ENCODE assay signal across 8 cellular contexts in the genomic region with DNA sequence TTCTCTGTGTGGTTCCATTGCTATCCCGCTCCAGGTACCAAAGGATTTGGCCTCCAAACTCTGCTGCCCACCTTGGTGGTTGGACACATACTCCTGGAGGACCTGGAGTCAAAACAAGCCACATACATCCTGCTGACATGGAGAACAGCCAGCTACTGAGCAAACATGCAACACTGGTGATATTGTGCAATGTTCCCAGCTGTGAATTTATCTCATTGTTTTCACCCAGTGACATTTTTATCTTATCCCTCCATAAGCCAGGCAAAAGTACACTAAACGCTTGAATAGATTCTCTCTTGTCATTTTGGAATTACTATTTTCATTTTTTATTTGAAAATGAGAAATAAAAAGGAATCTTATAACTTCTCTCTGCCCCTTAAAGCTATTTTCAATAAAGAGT. TPM values are rescaled to one million over a fixed set of nuclear protein-coding genes. Genes with fewer than 3 reads are reported as not detected.
DNase-seq lines count a peak whose midpoint lies in the region; ATAC-seq, FAIRE-seq and TF ChIP-seq lines count a peak whose summit lies in the region.

No MANE protein-coding gene starts in this region.

- no peak overlapping the region for H3K4me3 Mint-ChIP-seq in activated T-cell treated with anti-CD3 and anti-CD28 coated beads, Interleukin-2, amount 50 U/mL, for 72 hours
- H3K4me3 Mint-ChIP-seq in activated T-cell treated with anti-CD3 and anti-CD28 coated beads, Interleukin-2, amount 50 U/mL, for 24 hours = no peak overlapping the region

- peaks cover 19% of the 10 kb centered on the region for H3K4me1 Mint-ChIP-seq in activated T-cell treated with anti-CD3 and anti-CD28 coated beads, Interleukin-2, amount 50 U/mL, for 72 hours (ENCODE audit: low read depth)
- H3K4me1 Mint-ChIP-seq in activated T-cell treated with anti-CD3 and anti-CD28 coated beads, Interleukin-2, amount 50 U/mL, for 24 hours (ENCODE audit: low read depth) = peaks cover 23% of the 10 kb centered on the region

- no peak for TF ChIP-seq POLR2A in sigmoid colon (IDR thresholded peaks at IDR 0.05)

- 50 to 70% methylated on average over 2 of the region's 2 CpGs for WGBS in sigmoid colon, 2 donors

- ATAC-seq in activated T-cell treated with anti-CD3 and anti-CD28 coated beads, Interleukin-2, amount 50 U/mL, for 72 hours (replicated peaks in 1 of 2) = no peak

- H3K27ac Mint-ChIP-seq in activated T-cell treated with anti-CD3 and anti-CD28 coated beads, Interleukin-2, amount 50 U/mL, for 72 hours = no peak overlapping the region
- no peak overlapping the region for H3K27ac Mint-ChIP-seq in activated T-cell treated with anti-CD3 and anti-CD28 coated beads, Interleukin-2, amount 50 U/mL, for 24 hours

- peaks cover 31% of the 10 kb centered on the region for H3K27me3 Mint-ChIP-seq in activated T-cell treated with anti-CD3 and anti-CD28 coated beads, Interleukin-2, amount 50 U/mL, for 72 hours (ENCODE audit: low read depth)
- peaks cover 4% of the 10 kb centered on the region for H3K27me3 Mint-ChIP-seq in activated T-cell treated with anti-CD3 and anti-CD28 coated beads, Interleukin-2, amount 50 U/mL, for 24 hours

- intact Hi-C loops in sigmoid colon (cut with DNase I) = no loop called here

- TF ChIP-seq CTCF in fibroblast of pulmonary artery (IDR thresholded peaks at IDR 0.05; ENCODE audit: low read length, missing control alignments) (no peak), sigmoid colon (IDR thresholded peaks at IDR 0.05) (no peak), D721Med (IDR thresholded peaks at IDR 0.05; ENCODE audit: insufficient read depth, missing control alignments) (no peak)

- H3K27me3 ChIP-seq in sigmoid colon = no peaks in the 10 kb centered on the region

- DNase-seq in GM04503 (ENCODE audit: low read depth) (peak; percentile 67), RKO (ENCODE audit: low spot score) (peak; percentile 53), fibroblast of pulmonary artery (ENCODE audit: low read depth) (peak; percentile 95), sigmoid colon (peak; percentile 87), D721Med (ENCODE audit: insufficient read length, low spot score) (no peak)
- DNase-seq in activated T-cell treated with anti-CD3 and anti-CD28 coated beads, Interleukin-2, amount 50 U/mL, for 72 hours = no peak
- no peak for DNase-seq in activated T-cell treated with anti-CD3 and anti-CD28 coated beads, Interleukin-2, amount 50 U/mL, for 24 hours
- DNase-seq in activated CD4-positive, alpha-beta T cell treated with anti-CD3 and anti-CD28 coated beads, Interleukin-2, amount 50 U/mL, for 48 hours = no peak

- H3K4me3 ChIP-seq in fibroblast of pulmonary artery (replicated peaks; ENCODE audit: low read depth, low read length) (no peak overlapping the region), sigmoid colon (no peak overlapping the region)

- peak; percentile 23 to 73 (median 38) for TF ChIP-seq EP300 in sigmoid colon (IDR thresholded peaks at IDR 0.05)

- peaks cover 0 to 1% of the 10 kb centered on the region in 2 donors for H3K36me3 Mint-ChIP-seq in activated T-cell treated with anti-CD3 and anti-CD28 coated beads, Interleukin-2, amount 50 U/mL, for 72 hours (ENCODE audit: insufficient read depth in 2 of 2)
- no peaks in the 10 kb centered on the region for H3K36me3 Mint-ChIP-seq in activated T-cell treated with anti-CD3 and anti-CD28 coated beads, Interleukin-2, amount 50 U/mL, for 24 hours (ENCODE audit: low read depth)

- peaks cover 2 to 4% of the 10 kb centered on the region in 2 donors for H3K9me3 Mint-ChIP-seq in activated T-cell treated with anti-CD3 and anti-CD28 coated beads, Interleukin-2, amount 50 U/mL, for 72 hours
- H3K9me3 Mint-ChIP-seq in activated T-cell treated with anti-CD3 and anti-CD28 coated beads, Interleukin-2, amount 50 U/mL, for 24 hours = no peaks in the 10 kb centered on the region

- no peaks in the 10 kb centered on the region for H3K9me3 ChIP-seq in sigmoid colon

- FAIRE-seq in D721Med (lab: Jason Lieb, UNC) = no peak

- no peaks in the 10 kb centered on the region for H3K36me3 ChIP-seq in sigmoid colon

- H3K4me1 ChIP-seq in sigmoid colon = peaks cover 0 to 22% (median 16%) of the 10 kb centered on the region in 4 donors

- peak overlapping the region; percentile 66 to 75 (median 72) for H3K27ac ChIP-seq in sigmoid colon

RNA-seq across cellular contexts. Expression of a gene that starts 11.1 kb away (rescaled TPM):
- total RNA-seq in sigmoid colon = 100 to 1,000 TPM; 107 to 179 (median 147) TPM
- polyA plus RNA-seq in sigmoid colon = 10 to 100 TPM; 35.4 to 96.6 (median 92.1) TPM
- 1 to 10 TPM; 2.4 to 5.6 TPM for total RNA-seq in activated T-cell treated with anti-CD3 and anti-CD28 coated beads, Interleukin-2, amount 50 U/mL, for 72 hours

Comparison
In these comparisons a context has a peak if more than half of its experiments do, and no peak if none do; other contexts are left out.
1. DNase-seq: peak in GM04503 (single experiment), RKO (single experiment), fibroblast of pulmonary artery (single experiment) and sigmoid colon (single experiment); none in activated T-cell treated with anti-CD3 and anti-CD28 coated beads, Interleukin-2, amount 50 U/mL, for 72 hours (0 of 2), D721Med (single experiment), activated T-cell treated with anti-CD3 and anti-CD28 coated beads, Interleukin-2, amount 50 U/mL, for 24 hours (single experiment) and activated CD4-positive, alpha-beta T cell treated with anti-CD3 and anti-CD28 coated beads, Interleukin-2, amount 50 U/mL, for 48 hours (0 of 2).
2. RNA of a gene that starts 11.1 kb away (total RNA-seq): 107 to 179 TPM in sigmoid colon; 2.4 to 5.6 TPM in activated T-cell treated with anti-CD3 and anti-CD28 coated beads, Interleukin-2, amount 50 U/mL, for 72 hours; every median in the first group is over 10 times any median in the second.